In genomic region chr7:46131916-46132795, GRCh38 we compare ENCODE assay signal across 14 cellular contexts.
DNase-seq lines count a peak whose midpoint lies in the region; ATAC-seq and TF ChIP-seq lines count a peak whose summit lies in the region.
"Had no signal": no experiment of that assay in that cellular context is flagged by ENCODE, and none has a peak within 500 bp of the region (broad histone marks: within the 10 kb centered on the region; RNA-seq: fewer than 3 reads in every experiment).

No MANE protein-coding gene starts in this region.

- TF ChIP-seq CTCF in MCF 10A (IDR thresholded peaks at IDR 0.05; ENCODE audit: unreplicated experiment) (no peak), breast epithelium (IDR thresholded peaks at IDR 0.05) (no peak), lower lobe of right lung (IDR thresholded peaks at IDR 0.05) (no peak), mesothelial cell of epicardium (IDR thresholded peaks at IDR 0.05; ENCODE audit: unreplicated experiment) (no peak)

- CTCF ChIA-PET in MCF 10A (lab: Yijun Ruan, JAX): interaction anchor here (1.9 kb wide), 2 partner anchors 21 to 38 kb away, joined by 4 to 5 read pairs; no protein-coding TSS in a partner anchor

- no peak for ATAC-seq in lower lobe of right lung

- H3K27me3 Mint-ChIP-seq in MCF 10A (ENCODE audit: insufficient read depth, unreplicated experiment) (no peaks in the 10 kb centered on the region), mesothelial cell of epicardium (ENCODE audit: low read depth) (no peaks in the 10 kb centered on the region)

- H3K4me3 ChIP-seq in breast epithelium: no peak overlapping the region
- no peak overlapping the region for H3K4me3 ChIP-seq in adipocyte (ENCODE audit: low read length)
- no peak overlapping the region for H3K4me3 ChIP-seq in lower lobe of right lung
- H3K4me3 ChIP-seq: BLaER1, lung, Peyer's patch, skin epidermis had no signal

- H3K27me3 ChIP-seq in breast epithelium (no peaks in the 10 kb centered on the region), adipocyte (replicated peaks; ENCODE audit: control insufficient read depth, insufficient read depth, low read length) (no peaks in the 10 kb centered on the region), lower lobe of right lung (ENCODE audit: low read depth) (no peaks in the 10 kb centered on the region)
- H3K27me3 ChIP-seq: BLaER1, Peyer's patch had no signal

- TF ChIP-seq POLR2A in breast epithelium (IDR thresholded peaks at IDR 0.05): no peak

- no peak overlapping the region for H3K27ac Mint-ChIP-seq in MCF 10A (ENCODE audit: low read depth, unreplicated experiment)
- H3K27ac Mint-ChIP-seq in mesothelial cell of epicardium: no peak overlapping the region

- H3K4me1 Mint-ChIP-seq in MCF 10A (ENCODE audit: insufficient read depth, unreplicated experiment): peaks cover 12% of the 10 kb centered on the region
- H3K4me1 Mint-ChIP-seq in mesothelial cell of epicardium: peaks cover 6% of the 10 kb centered on the region

- H3K4me1 ChIP-seq in breast epithelium: no peaks in the 10 kb centered on the region
- H3K4me1 ChIP-seq in adipocyte (ENCODE audit: control insufficient read depth, insufficient read depth, low read length): no peaks in the 10 kb centered on the region
- no peaks in the 10 kb centered on the region for H3K4me1 ChIP-seq in lower lobe of right lung
- H3K4me1 ChIP-seq: BLaER1, Peyer's patch had no signal

- H3K9me3 ChIP-seq in breast epithelium: no peaks in the 10 kb centered on the region
- H3K9me3 ChIP-seq in adipocyte (ENCODE audit: control insufficient read depth, low read length): no peaks in the 10 kb centered on the region
- H3K9me3 ChIP-seq in lower lobe of right lung: no peaks in the 10 kb centered on the region
- H3K9me3 ChIP-seq: BLaER1, Peyer's patch had no signal

- intact Hi-C loops in MCF 10A (cut with micrococcal nuclease) (loop anchor here (2.0 to 5.0 kb wide), 2 partner anchors 210 to 957 kb away; partner anchors contain the start of gene IGFBP3), breast epithelium (cut with DNase I; ENCODE audit: low total_unique reads) (no loop called here), lower lobe of right lung (cut with DNase I) (no loop called here)

- no peak overlapping the region for H3K9ac ChIP-seq in adipocyte (ENCODE audit: low read length)
- H3K9ac ChIP-seq: BLaER1 had no signal

- no TSS peak for BruUV-seq in MCF 10A (replicated peaks; lab: Mats Ljungman, UMichigan)

- H3K36me3 ChIP-seq in breast epithelium (no peaks in the 10 kb centered on the region), adipocyte (ENCODE audit: control insufficient read depth, insufficient read depth, low read length, severe bottlenecking) (no peaks in the 10 kb centered on the region), lower lobe of right lung (no peaks in the 10 kb centered on the region)
- H3K36me3 ChIP-seq: BLaER1, Peyer's patch had no signal

- H3K9me3 Mint-ChIP-seq in MCF 10A (ENCODE audit: unreplicated experiment) (no peaks in the 10 kb centered on the region), mesothelial cell of epicardium (no peaks in the 10 kb centered on the region)

- H3K4me3 Mint-ChIP-seq in MCF 10A (ENCODE audit: unreplicated experiment) (no peak overlapping the region), mesothelial cell of epicardium (no peak overlapping the region)

- H3K27ac ChIP-seq in breast epithelium (no peak overlapping the region), lower lobe of right lung (no peak overlapping the region)
- H3K27ac ChIP-seq: BLaER1, Peyer's patch, skin epidermis had no signal

- DNase-seq in MCF 10A (ENCODE audit: unreplicated experiment): peak; percentile 6
- DNase-seq in breast epithelium (ENCODE audit: low spot score in 2 of 2): no peak
- peak; percentile 57 for DNase-seq in adipocyte (ENCODE audit: low read depth)
- DNase-seq in iPS-NIHi11 (ENCODE audit: low spot score): peak; percentile 57
- DNase-seq in lower lobe of right lung: no peak
- no peak for DNase-seq in medulla oblongata (ENCODE audit: extremely low spot score)
- no peak for DNase-seq in stimulated activated naive CD4-positive, alpha-beta T cell (lab: John Stamatoyannopoulos, UW)
- DNase-seq in mesothelial cell of epicardium (ENCODE audit: low spot score in 2 of 2, unreplicated experiment in 2 of 2): no peak
- DNase-seq: NCI-H1417 treated with DMSO at 0.1 percent for 48 hours; Peyer's patch; stimulated activated CD8-positive, alpha-beta memory T cell treated with anti-CD3 and anti-CD28 coated beads, Interleukin-4, amount 100 ng/mL, for 48 hours had no signal

- no peaks in the 10 kb centered on the region for H3K36me3 Mint-ChIP-seq in MCF 10A (ENCODE audit: insufficient read depth, unreplicated experiment)
- no peaks in the 10 kb centered on the region for H3K36me3 Mint-ChIP-seq in mesothelial cell of epicardium

- POLR2A ChIA-PET in MCF 10A (lab: Yijun Ruan, JAX): interaction anchor here (0.8 to 1.0 kb wide), 2 partner anchors 19 to 29 kb away, joined by 3 to 5 read pairs; no protein-coding TSS in a partner anchor

Comparison
In these comparisons a context has a peak if more than half of its experiments do, and no peak if none do; other contexts are left out.
1. DNase-seq: peak in MCF 10A (single experiment), adipocyte (single experiment) and iPS-NIHi11 (single experiment); none in breast epithelium (0 of 2), lower lobe of right lung (single experiment), medulla oblongata (single experiment), stimulated activated naive CD4-positive, alpha-beta T cell (0 of 6) and mesothelial cell of epicardium (0 of 2).